Comparison of ENCODE assay signal across 19 cellular contexts in genomic region chr1:236765831-236766230, GRCh38.
"Had no signal": no experiment of that assay in that cellular context is flagged by ENCODE, and none has a peak within 500 bp of the region (broad histone marks: within the 10 kb centered on the region; RNA-seq: fewer than 3 reads in every experiment).

No MANE protein-coding gene starts in this region.

- DNase-seq: KBM-7, MV-4-11, NCI-H1092, NCI-H1105 treated with DMSO at 0.1 percent for 48 hours, NCI-H1417 treated with DMSO at 0.1 percent for 48 hours, NCI-H146, NCI-H1694 treated with DMSO at 0.1 percent for 48 hours, NCI-H1930, NCI-H2081, NCI-H2107, NCI-H226, NCI-H446, NCI-H510A, NCI-H524 treated with DMSO at 0.1 percent for 48 hours, NCI-H774, SHP77 had no signal

- H3K27ac ChIP-seq: HL-60, RWPE1 had no signal

- ATAC-seq: SK-N-SH treated with all-trans-retinoic acid at 6 μM for 48 hours had no signal
